ENCODE assay signal across 22 cellular contexts in genomic region chr12:24698972-24699371, GRCh38.
"Had no signal": no experiment of that assay in that cellular context is flagged by ENCODE, and none has a peak within 500 bp of the region (broad histone marks: within the 10 kb centered on the region; RNA-seq: fewer than 3 reads in every experiment).

No MANE protein-coding gene starts in this region.

- FAIRE-seq: keratinocyte, pancreas, urothelium cell line had no signal

- H2AFZ ChIP-seq: hepatocyte had no signal

- H3K27ac ChIP-seq: heart right ventricle, hepatocyte, pancreas, prostate gland, skin epidermis, suprapubic skin, thoracic aorta, tibial artery had no signal

- H3K4me2 ChIP-seq: hepatocyte had no signal

- H3K4me3 ChIP-seq: heart right ventricle, hepatocyte, pancreas, prostate gland, skin epidermis, spleen, suprapubic skin, thoracic aorta, tibial artery, upper lobe of right lung had no signal

- DNase-seq: heart right ventricle; kidney glomerular epithelial cell; left cardiac atrium; naive thymus-derived CD8-positive, alpha-beta T cell; nucleus accumbens; pancreas; posterior cingulate gyrus; retina; right cardiac atrium; spleen; stimulated activated CD4-positive, alpha-beta T cell treated with anti-CD3 and anti-CD28 coated beads, Interleukin-4, amount 100 ng/mL, for 24 hours; stimulated activated naive CD4-positive, alpha-beta T cell; tibial artery; trophoblast cell; upper lobe of right lung had no signal

- H3K36me3 ChIP-seq: heart right ventricle, pancreas, prostate gland, spleen, suprapubic skin, thoracic aorta, tibial artery, upper lobe of right lung had no signal

- H3K4me1 ChIP-seq: heart right ventricle, pancreas, prostate gland, spleen, suprapubic skin, tibial artery had no signal

- H3K79me2 ChIP-seq: hepatocyte had no signal

- H3K9me3 ChIP-seq: pancreas, prostate gland, spleen, suprapubic skin, thoracic aorta, tibial artery, upper lobe of right lung had no signal

- H3K27me3 ChIP-seq: heart right ventricle, hepatocyte, pancreas, spleen, suprapubic skin, tibial artery, upper lobe of right lung had no signal
